In genomic region chr12:114451657-114452056, GRCh38 we compare ENCODE assay signal across 9 cellular contexts. TPM values are rescaled to one million over a fixed set of nuclear protein-coding genes. Genes with fewer than 3 reads are reported as not detected.
"Had no signal": no experiment of that assay in that cellular context is flagged by ENCODE, and none has a peak within 500 bp of the region (broad histone marks: within the 10 kb centered on the region; RNA-seq: fewer than 3 reads in every experiment).

No MANE protein-coding gene starts in this region.

- ATAC-seq: HepG2 had no signal

- H3K4me3 Mint-ChIP-seq: H9, HFFc6, IgD-negative memory B cell had no signal

- H3K9me3 Mint-ChIP-seq: HFFc6, IgD-negative memory B cell had no signal

- H3K27ac ChIP-seq: HL-60 had no signal

- H3K27ac Mint-ChIP-seq: H9, HFFc6, IgD-negative memory B cell had no signal

- H3K36me3 Mint-ChIP-seq: IgD-negative memory B cell had no signal

- DNase-seq: GOT3, H9, HCEC 1CT, HFFc6, KG1 had no signal

- FAIRE-seq: H54, HepG2 had no signal

RNA-seq across cellular contexts. Expression of gene TBX5, which starts 45.7 kb away (rescaled TPM):
- total RNA-seq: H9, HepG2 had no signal
- polyA plus RNA-seq: HepG2, IgD-negative memory B cell had no signal
